9 cellular contexts compared by ENCODE assay signal in genomic region chr1:41045740-41046139, GRCh38. TPM values are rescaled to one million over a fixed set of nuclear protein-coding genes. Genes with fewer than 3 reads are reported as not detected.
DNase-seq lines count a peak whose midpoint lies in the region; ATAC-seq and TF ChIP-seq lines count a peak whose summit lies in the region.
"Had no signal": no experiment of that assay in that cellular context is flagged by ENCODE, and none has a peak within 500 bp of the region (broad histone marks: within the 10 kb centered on the region; RNA-seq: fewer than 3 reads in every experiment).

No MANE protein-coding gene starts in this region.

- peak; percentile 99 for DNase-seq in LNCaP clone FGC (ENCODE audit: low read depth)
- DNase-seq in dedifferentiated amniotic fluid mesenchymal stem cell (ENCODE audit: extremely low spot score) = peak; percentile 20
- peak; percentile 15 to 61 for DNase-seq in left colon
- DNase-seq in stromal cell of bone marrow (ENCODE audit: low read depth) = peak; percentile 83
- DNase-seq in activated CD8-positive, alpha-beta T cell treated with anti-CD3 and anti-CD28 coated beads, Interleukin-2, amount 10 ng/mL, durations not matched to agents 7 days and 5 days = no peak
- DNase-seq: NCI-H1105 treated with DMSO at 0.1 percent for 48 hours had no signal

- peak overlapping the region; percentile 58 for H3K4me3 ChIP-seq in LNCaP clone FGC (ENCODE audit: low read depth, low read length)

- no peaks in the 10 kb centered on the region for H3K27me3 Mint-ChIP-seq in activated CD8-positive, alpha-beta T cell treated with anti-CD3 and anti-CD28 coated beads, Interleukin-2, amount 10 ng/mL, durations not matched to agents 7 days and 5 days (ENCODE audit: low read depth)
- H3K27me3 Mint-ChIP-seq in stimulated activated memory B cell treated with anti-CD40 and anti-IgM and Interleukin-4, amounts not matched to agents 10 μg/mL and 1 μg/mL and 100 μg/mL, for 72 hours = no peaks in the 10 kb centered on the region

- intact Hi-C loops in left colon (cut with DNase I, micrococcal nuclease) = no loop called here

- no peak overlapping the region for H3K27ac Mint-ChIP-seq in activated CD8-positive, alpha-beta T cell treated with anti-CD3 and anti-CD28 coated beads, Interleukin-2, amount 10 ng/mL, durations not matched to agents 7 days and 5 days
- no peak overlapping the region for H3K27ac Mint-ChIP-seq in stimulated activated memory B cell treated with anti-CD40 and anti-IgM and Interleukin-4, amounts not matched to agents 10 μg/mL and 1 μg/mL and 100 μg/mL, for 72 hours

- H3K36me3 Mint-ChIP-seq in activated CD8-positive, alpha-beta T cell treated with anti-CD3 and anti-CD28 coated beads, Interleukin-2, amount 10 ng/mL, durations not matched to agents 7 days and 5 days (ENCODE audit: low read depth) = peaks cover 28% of the 10 kb centered on the region
- peaks cover 54% of the 10 kb centered on the region for H3K36me3 Mint-ChIP-seq in stimulated activated memory B cell treated with anti-CD40 and anti-IgM and Interleukin-4, amounts not matched to agents 10 μg/mL and 1 μg/mL and 100 μg/mL, for 72 hours

- no peak for TF ChIP-seq CTCF in LNCaP clone FGC (IDR thresholded peaks at IDR 0.05; ENCODE audit: control insufficient read depth, extremely low read depth, insufficient read depth)

- H3K4me3 Mint-ChIP-seq in activated CD8-positive, alpha-beta T cell treated with anti-CD3 and anti-CD28 coated beads, Interleukin-2, amount 10 ng/mL, durations not matched to agents 7 days and 5 days = no peak overlapping the region
- no peak overlapping the region for H3K4me3 Mint-ChIP-seq in stimulated activated memory B cell treated with anti-CD40 and anti-IgM and Interleukin-4, amounts not matched to agents 10 μg/mL and 1 μg/mL and 100 μg/mL, for 72 hours

- CTCF ChIA-PET in activated CD8-positive, alpha-beta T cell treated with anti-CD3 and anti-CD28 coated beads, Interleukin-2, amount 10 ng/mL, durations not matched to agents 7 days and 5 days (lab: Charles Lee) = no interaction called here

- no peaks in the 10 kb centered on the region for H3K9me3 Mint-ChIP-seq in activated CD8-positive, alpha-beta T cell treated with anti-CD3 and anti-CD28 coated beads, Interleukin-2, amount 10 ng/mL, durations not matched to agents 7 days and 5 days (ENCODE audit: insufficient read depth)
- no peaks in the 10 kb centered on the region for H3K9me3 Mint-ChIP-seq in stimulated activated memory B cell treated with anti-CD40 and anti-IgM and Interleukin-4, amounts not matched to agents 10 μg/mL and 1 μg/mL and 100 μg/mL, for 72 hours

- peaks cover 17% of the 10 kb centered on the region for H3K4me1 Mint-ChIP-seq in activated CD8-positive, alpha-beta T cell treated with anti-CD3 and anti-CD28 coated beads, Interleukin-2, amount 10 ng/mL, durations not matched to agents 7 days and 5 days (ENCODE audit: low read depth)
- no peaks in the 10 kb centered on the region for H3K4me1 Mint-ChIP-seq in stimulated activated memory B cell treated with anti-CD40 and anti-IgM and Interleukin-4, amounts not matched to agents 10 μg/mL and 1 μg/mL and 100 μg/mL, for 72 hours

- POLR2A ChIA-PET in activated CD8-positive, alpha-beta T cell treated with anti-CD3 and anti-CD28 coated beads, Interleukin-2, amount 10 ng/mL, durations not matched to agents 7 days and 5 days (lab: Charles Lee) = no interaction called here

- peak; percentile 68 for ATAC-seq in left colon
- ATAC-seq in GM21360 (IDR thresholded peaks at IDR 0.05; ENCODE audit: unreplicated experiment) = no peak
- no peak for ATAC-seq in activated CD8-positive, alpha-beta T cell treated with anti-CD3 and anti-CD28 coated beads, Interleukin-2, amount 10 ng/mL, durations not matched to agents 7 days and 5 days
- ATAC-seq in HG02610 (IDR thresholded peaks at IDR 0.05; ENCODE audit: unreplicated experiment) = no peak
- ATAC-seq in stimulated activated memory B cell treated with anti-CD40 and anti-IgM and Interleukin-4, amounts not matched to agents 10 μg/mL and 1 μg/mL and 100 μg/mL, for 72 hours = no peak

RNA-seq across cellular contexts. Expression of gene SLFNL1, which starts 24.2 kb away (rescaled TPM):
- total RNA-seq in left colon = under 1 TPM; 0.25 to 0.61 TPM
- total RNA-seq in activated CD8-positive, alpha-beta T cell treated with anti-CD3 and anti-CD28 coated beads, Interleukin-2, amount 10 ng/mL, durations not matched to agents 7 days and 5 days = under 1 TPM; 0.29 to 0.40 TPM
